22 cellular contexts compared by ENCODE assay signal in the genomic region with DNA sequence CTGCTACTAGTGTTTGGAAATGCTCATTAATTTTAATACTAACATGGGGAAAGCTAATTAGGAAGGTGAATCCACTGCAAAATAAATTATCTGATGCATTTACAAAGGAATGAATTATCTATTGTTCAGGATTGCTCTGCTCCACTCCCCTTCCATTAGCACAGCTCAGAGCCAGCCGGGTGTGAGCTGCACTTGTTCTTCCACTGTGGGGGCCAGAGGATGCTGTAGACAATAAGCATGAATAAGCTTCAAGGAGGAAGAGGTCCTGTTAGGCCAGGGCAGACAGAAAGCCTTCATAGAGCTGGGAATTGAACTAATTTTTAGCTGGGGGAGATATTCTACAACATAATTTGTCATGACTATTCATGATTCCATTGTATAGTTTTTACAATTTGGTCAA.
DNase-seq lines count a peak whose midpoint lies in the region; ATAC-seq and TF ChIP-seq lines count a peak whose summit lies in the region.
"Had no signal": no experiment of that assay in that cellular context is flagged by ENCODE, and none has a peak within 500 bp of the region (broad histone marks: within the 10 kb centered on the region; RNA-seq: fewer than 3 reads in every experiment).

No MANE protein-coding gene starts in this region.

- H3K4me3 ChIP-seq in Caco-2 (ENCODE audit: low read depth, low read length), result no peak overlapping the region
- H3K4me3 ChIP-seq in adipocyte (ENCODE audit: low read length), result peak overlapping the region; percentile 34
- H3K4me3 ChIP-seq: coronary artery, HAP-1, lower lobe of right lung, vagina had no signal

- H3K4me1 Mint-ChIP-seq in Caco-2 (ENCODE audit: low read depth, unreplicated experiment), result peaks cover 49% of the 10 kb centered on the region
- H3K4me1 Mint-ChIP-seq in stimulated activated naive CD8-positive, alpha-beta T cell treated with anti-CD3 and anti-CD28 coated beads, Interleukin-15, amount 100 ng/mL, for 72 hours, result peaks cover 7% of the 10 kb centered on the region

- H3K9me3 Mint-ChIP-seq in Caco-2 (ENCODE audit: unreplicated experiment), result peaks cover 6% of the 10 kb centered on the region
- no peaks in the 10 kb centered on the region for H3K9me3 Mint-ChIP-seq in stimulated activated naive CD8-positive, alpha-beta T cell treated with anti-CD3 and anti-CD28 coated beads, Interleukin-15, amount 100 ng/mL, for 72 hours
- H3K9me3 Mint-ChIP-seq: natural killer cell treated with Interleukin-12 subunit alpha and Interleukin-12 subunit beta and Interleukin-15 and Interleukin-18, amount 100 ng/mL, for 72 hours had no signal

- intact Hi-C loops in Caco-2 (cut with micrococcal nuclease; ENCODE audit: unreplicated experiment), result loop anchor here (1.0 kb wide), 1 partner anchor 15 kb away; no protein-coding TSS in a partner anchor
- intact Hi-C loops in posterior cingulate gyrus (cut with DNase I), result no loop called here

- POLR2A ChIA-PET in Caco-2 (lab: Charles Lee), result interaction anchor here (0.5 to 1.7 kb wide), 4 partner anchors 9 to 172 kb away, joined by 3 to 8 read pairs (median 4); no protein-coding TSS in a partner anchor

- TF ChIP-seq CTCF in Caco-2 (IDR thresholded peaks at IDR 0.05; ENCODE audit: insufficient read depth in 1 of 2, low read depth in 1 of 2, low read length in 1 of 2, severe bottlenecking in 1 of 2, unreplicated experiment in 1 of 2), result no peak

- peak overlapping the region; percentile 59 for H3K9ac ChIP-seq in adipocyte (ENCODE audit: low read length)

- BruUV-seq in Caco-2 (replicated peaks; lab: Mats Ljungman, UMichigan), result no TSS peak

- no peak overlapping the region for H3K4me3 Mint-ChIP-seq in Caco-2 (ENCODE audit: unreplicated experiment)
- H3K4me3 Mint-ChIP-seq in stimulated activated naive CD8-positive, alpha-beta T cell treated with anti-CD3 and anti-CD28 coated beads, Interleukin-15, amount 100 ng/mL, for 72 hours, result no peak overlapping the region
- H3K4me3 Mint-ChIP-seq: natural killer cell treated with Interleukin-12 subunit alpha and Interleukin-12 subunit beta and Interleukin-15 and Interleukin-18, amount 100 ng/mL, for 72 hours had no signal

- H3K36me3 ChIP-seq in Caco-2 (ENCODE audit: control insufficient read depth, insufficient read depth, low read length) (no peaks in the 10 kb centered on the region), adipocyte (ENCODE audit: control insufficient read depth, insufficient read depth, low read length, severe bottlenecking) (no peaks in the 10 kb centered on the region)
- H3K36me3 ChIP-seq: HAP-1, lower lobe of right lung, vagina had no signal

- DNase-seq in Caco-2 (no peak), adipocyte (ENCODE audit: low read depth) (no peak), kidney tubule cell (ENCODE audit: low spot score) (peak; percentile 38), posterior cingulate gyrus (peak in 7 of 10 donors; percentile 30 to 94 (median 60)), T-helper 1 cell (no peak), NCI-H2081 (lab: John Stamatoyannopoulos, UW) (no peak)
- no peak for DNase-seq in stimulated activated naive CD8-positive, alpha-beta T cell treated with anti-CD3 and anti-CD28 coated beads, Interleukin-15, amount 100 ng/mL, for 72 hours
- DNase-seq: activated CD4-positive, alpha-beta T cell treated with anti-CD3 and anti-CD28 coated beads for 48 hours; activated CD8-positive, alpha-beta memory T cell treated with anti-CD3 and anti-CD28 coated beads, Interleukin-2, amount 50 U/mL, for 4 hours; activated effector memory CD4-positive, alpha-beta T cell treated with anti-CD3 and anti-CD28 coated beads, Interleukin-2, amount 50 U/mL, for 16 hours; amniotic stem cell; foreskin keratinocyte; lower lobe of right lung; NCI-H146; NCI-H524; OCI-M1; stimulated activated naive CD4-positive, alpha-beta T cell treated with Interleukin-2 at 50 U/mL for 16 hours had no signal

- peak overlapping the region; percentile 83 for H3K27ac Mint-ChIP-seq in Caco-2 (ENCODE audit: unreplicated experiment)
- H3K27ac Mint-ChIP-seq in stimulated activated naive CD8-positive, alpha-beta T cell treated with anti-CD3 and anti-CD28 coated beads, Interleukin-15, amount 100 ng/mL, for 72 hours, result no peak overlapping the region
- H3K27ac Mint-ChIP-seq: natural killer cell treated with Interleukin-12 subunit alpha and Interleukin-12 subunit beta and Interleukin-15 and Interleukin-18, amount 100 ng/mL, for 72 hours had no signal

- ATAC-seq in GM21367 (IDR thresholded peaks at IDR 0.05; ENCODE audit: unreplicated experiment), result no peak
- ATAC-seq in stimulated activated naive CD8-positive, alpha-beta T cell treated with anti-CD3 and anti-CD28 coated beads, Interleukin-15, amount 100 ng/mL, for 72 hours, result no peak
- ATAC-seq: foreskin keratinocyte; natural killer cell treated with Interleukin-12 subunit alpha and Interleukin-12 subunit beta and Interleukin-15 and Interleukin-18, amount 100 ng/mL, for 72 hours had no signal

- H3K9me3 ChIP-seq in Caco-2 (peaks cover 7% of the 10 kb centered on the region; the same call in 1 of the 2 replicates), adipocyte (ENCODE audit: control insufficient read depth, low read length) (no peaks in the 10 kb centered on the region)
- H3K9me3 ChIP-seq: HAP-1, lower lobe of right lung, vagina had no signal

- H3K27me3 ChIP-seq in Caco-2 (replicated peaks; ENCODE audit: control insufficient read depth, insufficient read depth, low read length), result no peaks in the 10 kb centered on the region
- H3K27me3 ChIP-seq in adipocyte (replicated peaks; ENCODE audit: control insufficient read depth, insufficient read depth, low read length), result no peaks in the 10 kb centered on the region
- H3K27me3 ChIP-seq: foreskin keratinocyte, vagina had no signal

- CTCF ChIA-PET in Caco-2 (lab: Charles Lee), result interaction anchor here (1.1 to 1.8 kb wide), 3 partner anchors 12 to 172 kb away, joined by 3 to 12 read pairs (median 7); no protein-coding TSS in a partner anchor

- H3K27me3 Mint-ChIP-seq in Caco-2 (ENCODE audit: insufficient read depth, unreplicated experiment), result no peaks in the 10 kb centered on the region
- no peaks in the 10 kb centered on the region for H3K27me3 Mint-ChIP-seq in stimulated activated naive CD8-positive, alpha-beta T cell treated with anti-CD3 and anti-CD28 coated beads, Interleukin-15, amount 100 ng/mL, for 72 hours

- H3K36me3 Mint-ChIP-seq in Caco-2 (ENCODE audit: insufficient read depth, unreplicated experiment), result peaks cover 18% of the 10 kb centered on the region
- H3K36me3 Mint-ChIP-seq: natural killer cell treated with Interleukin-12 subunit alpha and Interleukin-12 subunit beta and Interleukin-15 and Interleukin-18, amount 100 ng/mL, for 72 hours had no signal

- H3K4me1 ChIP-seq in Caco-2, result peaks cover 80% of the 10 kb centered on the region
- peaks cover 39% of the 10 kb centered on the region for H3K4me1 ChIP-seq in adipocyte (ENCODE audit: control insufficient read depth, insufficient read depth, low read length)
- H3K4me1 ChIP-seq: vagina had no signal

Comparison
In these comparisons a context has a peak if more than half of its experiments do, and no peak if none do; other contexts are left out.
1. DNase-seq: peak in kidney tubule cell (single experiment) and posterior cingulate gyrus (7 of 10); none in Caco-2 (0 of 2), adipocyte (single experiment), stimulated activated naive CD8-positive, alpha-beta T cell treated with anti-CD3 and anti-CD28 coated beads, Interleukin-15, amount 100 ng/mL, for 72 hours (0 of 2), T-helper 1 cell (0 of 5) and NCI-H2081 (0 of 2).